In the genomic region with DNA sequence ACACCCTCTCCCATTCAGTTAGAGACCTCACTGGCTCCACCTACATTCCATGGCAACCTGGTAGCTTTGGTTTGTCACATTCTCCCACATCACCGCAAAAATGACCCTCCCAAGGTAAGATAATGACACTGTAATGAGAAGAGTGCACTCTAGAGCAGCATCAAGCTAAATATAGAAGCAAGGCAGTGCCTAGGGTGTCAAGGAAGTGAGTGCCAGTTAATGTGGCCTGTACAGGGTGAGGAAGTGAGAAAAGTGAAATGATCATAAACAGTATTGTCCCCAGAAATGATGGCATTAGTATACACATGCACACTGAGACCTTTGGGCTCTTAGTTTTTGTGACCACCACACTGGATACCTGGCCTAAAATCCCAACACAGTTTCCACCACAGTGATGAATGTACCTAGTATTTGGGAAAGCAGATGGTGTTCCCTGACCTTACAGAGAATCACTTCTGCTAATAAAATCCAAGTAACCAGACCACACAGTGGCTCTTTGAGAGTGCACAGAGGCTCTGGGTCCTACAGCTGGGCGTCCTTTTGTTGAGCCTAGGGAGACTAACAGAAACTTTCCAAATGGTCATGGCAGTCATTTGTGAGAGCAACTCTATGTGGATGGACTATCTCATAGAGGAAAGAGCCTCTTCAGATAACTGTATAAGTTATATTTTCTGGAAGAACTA, we compare ENCODE assay signal across 15 cellular contexts.
"Had no signal": no experiment of that assay in that cellular context is flagged by ENCODE, and none has a peak within 500 bp of the region (broad histone marks: within the 10 kb centered on the region; RNA-seq: fewer than 3 reads in every experiment).

No MANE protein-coding gene starts in this region.

- ATAC-seq: activated naive CD8-positive, alpha-beta T cell treated with anti-CD3 and anti-CD28 coated beads, Interleukin-2, amount 50 U/mL, for 24 hours; foreskin keratinocyte; naive thymus-derived CD8-positive, alpha-beta T cell had no signal

- H3K9me3 ChIP-seq: ascending aorta, heart right ventricle had no signal

- H3K36me3 ChIP-seq: ascending aorta, heart right ventricle had no signal

- H3K4me3 ChIP-seq: ascending aorta, heart right ventricle had no signal

- H3K4me1 ChIP-seq: ascending aorta, foreskin keratinocyte, heart right ventricle had no signal

- FAIRE-seq: colon, endothelial cell of umbilical vein, islet of Langerhans, small intestine had no signal

- H3K27me3 ChIP-seq: ascending aorta, foreskin keratinocyte had no signal

- H3K27ac ChIP-seq: ascending aorta, foreskin keratinocyte, heart right ventricle had no signal

- DNase-seq: activated naive CD4-positive, alpha-beta T cell; activated naive CD8-positive, alpha-beta T cell treated with anti-CD3 and anti-CD28 coated beads, Interleukin-2, amount 50 U/mL, for 24 hours; effector CD4-positive, alpha-beta T cell; foreskin keratinocyte; heart right ventricle; mammary epithelial cell; naive thymus-derived CD8-positive, alpha-beta T cell; nucleus accumbens; right cardiac atrium; small intestine; trophoblast cell had no signal
